8 cellular contexts compared by ENCODE assay signal in the genomic region with DNA sequence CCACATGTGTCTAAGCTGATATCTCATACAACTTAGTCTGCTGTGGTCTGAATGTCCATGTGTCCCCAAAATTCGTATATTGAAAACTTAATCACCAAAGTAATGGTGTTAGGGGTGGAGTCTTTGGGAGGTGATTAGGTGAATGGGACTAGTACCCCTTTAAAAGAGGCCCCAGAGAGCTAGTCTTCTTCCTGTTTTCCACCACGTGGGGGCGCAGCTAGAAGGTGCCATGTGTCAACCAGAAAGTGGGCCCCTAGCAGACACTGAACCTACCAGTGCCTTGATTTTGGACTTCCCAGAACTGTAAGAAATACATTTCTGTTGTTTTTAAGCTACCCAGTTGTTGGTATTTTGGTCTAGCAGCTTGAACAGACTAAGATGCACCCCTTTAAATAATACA.
DNase-seq lines count a peak whose midpoint lies in the region; ATAC-seq and TF ChIP-seq lines count a peak whose summit lies in the region.

No MANE protein-coding gene starts in this region.

- TF ChIP-seq CTCF in HFF-Myc (IDR thresholded peaks at IDR 0.05; ENCODE audit: low read depth, low read length, missing control alignments), result peak; percentile 71
- peak in 3 of 4 experiments; percentile 36 to 59 (median 41) for TF ChIP-seq CTCF in gastroesophageal sphincter (IDR thresholded peaks at IDR 0.05)
- TF ChIP-seq CTCF in testis (IDR thresholded peaks at IDR 0.05), result peak in 1 of 3 experiments; percentile 21

- TF ChIP-seq POLR2A in gastroesophageal sphincter (IDR thresholded peaks at IDR 0.05) (no peak), testis (IDR thresholded peaks at IDR 0.05) (no peak)

- no peak overlapping the region for H3K27ac ChIP-seq in gastroesophageal sphincter
- H3K27ac ChIP-seq in testis, result no peak overlapping the region

- H3K27me3 ChIP-seq in gastroesophageal sphincter (peaks cover 6% of the 10 kb centered on the region), testis (no peaks in the 10 kb centered on the region)

- intact Hi-C loops in testis (cut with DNase I; ENCODE audit: low total_unique reads), result no loop called here

- peaks cover 0 to 24% (median 0%) of the 10 kb centered on the region in 3 donors for H3K9me3 ChIP-seq in gastroesophageal sphincter
- no peaks in the 10 kb centered on the region for H3K9me3 ChIP-seq in testis

- H3K4me1 ChIP-seq in gastroesophageal sphincter, result no peaks in the 10 kb centered on the region
- no peaks in the 10 kb centered on the region for H3K4me1 ChIP-seq in testis

- H3K36me3 ChIP-seq in gastroesophageal sphincter (no peaks in the 10 kb centered on the region), testis (ENCODE audit: low read depth, missing control alignments) (no peaks in the 10 kb centered on the region)

- no peak overlapping the region for H3K4me3 ChIP-seq in HFF-Myc (replicated peaks; ENCODE audit: low read depth, low read length)
- H3K4me3 ChIP-seq in gastroesophageal sphincter, result no peak overlapping the region
- no peak overlapping the region for H3K4me3 ChIP-seq in testis

- no peak for TF ChIP-seq EP300 in gastroesophageal sphincter (IDR thresholded peaks at IDR 0.05)

- DNase-seq in DMS 273 (lab: John Stamatoyannopoulos, UW; ENCODE audit: unreplicated experiment) (peak; percentile 74), DMS 273 treated with DMSO at 0.1 percent for 48 hours (lab: John Stamatoyannopoulos, UW) (no peak), HFF-Myc (ENCODE audit: extremely low read depth, low read depth) (peak; percentile 46), SKM-1 (lab: John Stamatoyannopoulos, UW; ENCODE audit: unreplicated experiment) (peak; percentile 43), testis (peak; percentile 59), occipital lobe (lab: John Stamatoyannopoulos, UW) (no peak)

- ATAC-seq in gastroesophageal sphincter (no peak), GM18502 (IDR thresholded peaks at IDR 0.05; ENCODE audit: poor library complexity, unreplicated experiment) (no peak)

- 38 to 46% methylated on average over 3 of the region's 3 CpGs for WGBS in gastroesophageal sphincter (ENCODE audit: low coverage in 1 of 2), 2 donors
- WGBS in testis, 2 donors, result 43 to 48% methylated on average over 3 of the region's 3 CpGs

Comparison
In these comparisons a context has a peak if more than half of its experiments do, and no peak if none do; other contexts are left out.
1. DNase-seq: peak in DMS 273 (single experiment), HFF-Myc (single experiment), SKM-1 (single experiment) and testis (single experiment); none in DMS 273 treated with DMSO at 0.1 percent for 48 hours (single experiment) and occipital lobe (single experiment).